In the genomic region with DNA sequence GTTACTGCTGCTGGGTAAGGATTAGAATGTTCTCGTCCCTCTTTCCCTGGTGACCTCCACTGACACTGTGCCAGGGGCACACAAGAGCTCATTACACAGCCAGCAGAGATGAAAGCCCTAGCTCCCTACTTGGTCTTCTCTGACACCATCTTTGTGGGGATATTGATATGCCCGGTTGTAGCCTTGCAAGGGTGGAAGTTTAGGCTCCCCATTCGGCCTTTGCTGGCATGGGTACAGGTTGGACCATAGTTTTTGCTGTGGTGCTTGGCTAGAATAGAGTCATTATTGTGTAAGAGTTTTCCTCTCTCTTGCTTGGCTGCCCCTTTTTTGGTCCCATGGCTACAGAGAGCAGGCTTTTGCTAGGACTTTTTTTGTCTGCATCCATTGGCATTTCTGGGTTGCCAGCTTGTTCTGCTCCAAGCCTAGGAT, we compare ENCODE assay signal across 19 cellular contexts. TPM values are rescaled to one million over a fixed set of nuclear protein-coding genes. Genes with fewer than 3 reads are reported as not detected.
DNase-seq lines count a peak whose midpoint lies in the region; ATAC-seq, FAIRE-seq and TF ChIP-seq lines count a peak whose summit lies in the region.
"Had no signal": no experiment of that assay in that cellular context is flagged by ENCODE, and none has a peak within 500 bp of the region (broad histone marks: within the 10 kb centered on the region; RNA-seq: fewer than 3 reads in every experiment).

No MANE protein-coding gene starts in this region.

- no peak overlapping the region for H3K4ac ChIP-seq in IMR-90 (ENCODE audit: low read depth, low read length)

- H3K18ac ChIP-seq in IMR-90 (ENCODE audit: low read depth, low read length): peak overlapping the region; percentile 42; the same call in 1 of the 2 replicates

- H2AFZ ChIP-seq in IMR-90 (replicated peaks; ENCODE audit: low read length, poor library complexity): no peak overlapping the region
- no peak overlapping the region for H2AFZ ChIP-seq in HepG2 (ENCODE audit: low read length)

- H3K9me1 ChIP-seq in IMR-90 (ENCODE audit: insufficient read depth, low read length): peaks cover 9% of the 10 kb centered on the region; the same call in 1 of the 2 replicates

- TF ChIP-seq POLR2A in IMR-90 (IDR thresholded peaks at IDR 0.05; ENCODE audit: low read depth, low read length) (no peak), HepG2 (IDR thresholded peaks at IDR 0.05; ENCODE audit: insufficient read depth in 1 of 2, low read depth in 2 of 2, low read length in 2 of 2) (no peak)

- no peak overlapping the region for H3K14ac ChIP-seq in IMR-90 (replicated peaks; ENCODE audit: low read depth, low read length)

- no peak overlapping the region for H3K27ac ChIP-seq in IMR-90 (ENCODE audit: insufficient read depth, low read length)
- no peak overlapping the region for H3K27ac ChIP-seq in HepG2 (ENCODE audit: extremely low read length, insufficient read depth, low read length)

- intact Hi-C loops in IMR-90 (cut with micrococcal nuclease) (no loop called here), HepG2 (cut with micrococcal nuclease; ENCODE audit: unreplicated experiment) (no loop called here)

- H3K27me3 ChIP-seq in IMR-90 (ENCODE audit: control insufficient read depth, insufficient read depth, low read length): no peaks in the 10 kb centered on the region
- H3K27me3 ChIP-seq in HepG2 (ENCODE audit: control insufficient read depth in 1 of 2, insufficient read depth in 2 of 2, low read length in 2 of 2): no peaks in the 10 kb centered on the region

- H2BK5ac ChIP-seq in IMR-90 (ENCODE audit: low read depth, low read length, poor library complexity, severe bottlenecking): no peak overlapping the region

- peaks cover 99% of the 10 kb centered on the region for H3K79me2 ChIP-seq in HepG2 (ENCODE audit: insufficient read depth, low read length)

- H3K36me3 ChIP-seq in IMR-90 (ENCODE audit: control insufficient read depth, insufficient read depth, low read length) (peaks cover under 1% of the 10 kb centered on the region), HepG2 (replicated peaks in 1 of 2; ENCODE audit: control insufficient read depth in 1 of 2, insufficient read depth in 2 of 2, low read length in 2 of 2) (peaks cover 0 to 20% of the 10 kb centered on the region in 2 experiments; a peak in 4 of 5 replicates)

- H2AK5ac ChIP-seq in IMR-90 (ENCODE audit: low read depth, low read length): no peak overlapping the region

- H4K8ac ChIP-seq in IMR-90 (ENCODE audit: low read depth in 2 of 2, low read length in 2 of 2): no peak overlapping the region

- peaks cover 31% of the 10 kb centered on the region; the same call in 1 of the 2 replicates for H4K20me1 ChIP-seq in IMR-90 (ENCODE audit: insufficient read depth, low read length)
- H4K20me1 ChIP-seq in HepG2 (ENCODE audit: insufficient read depth, low read length): peaks cover 57% of the 10 kb centered on the region

- H3K79me1 ChIP-seq in IMR-90 (ENCODE audit: low read depth in 1 of 2, low read length in 2 of 2): peaks cover 33 to 72% of the 10 kb centered on the region in 2 experiments

- no peak overlapping the region for H2BK120ac ChIP-seq in IMR-90 (ENCODE audit: low read depth, low read length)

- no peak overlapping the region for H3K4me2 ChIP-seq in IMR-90 (ENCODE audit: low read depth, low read length)
- H3K4me2 ChIP-seq in HepG2 (ENCODE audit: low read depth, low read length): no peak overlapping the region

- DNase-seq in IMR-90 (no peak), globus pallidus (ENCODE audit: low spot score) (peak; percentile 65), HepG2 (ENCODE audit: low spot score) (no peak), putamen (ENCODE audit: low spot score) (peak; percentile 45), SHP77 treated with DMSO at 0.1 percent for 48 hours (lab: John Stamatoyannopoulos, UW) (no peak)
- DNase-seq: ACHN, AML-193, Calu3, H7, KBM-7, NCI-H1436, NCI-H2029, NCI-H2171 treated with DMSO at 0.1 percent for 48 hours, NCI-H446 treated with DMSO at 0.1 percent for 48 hours, NCI-H748 treated with DMSO at 0.1 percent for 48 hours, OCI-M1, RPMI8226 had no signal

- H3K9ac ChIP-seq in IMR-90 (ENCODE audit: low read depth, low read length): no peak overlapping the region
- H3K9ac ChIP-seq in HepG2 (ENCODE audit: insufficient read depth, low read depth, low read length): no peak overlapping the region

- no CpG with 5 or more reads among the region's 3 CpGs for WGBS in IMR-90 (ENCODE audit: extremely low coverage in 2 of 2, insufficient read length in 1 of 2), 2 experiments
- 95% methylated on average over 3 of the region's 3 CpGs for WGBS in HepG2 (ENCODE audit: low lambda C conversion rate)

- H2BK15ac ChIP-seq in IMR-90 (ENCODE audit: low read depth, low read length): no peak overlapping the region

- no peak overlapping the region for H3K4me3 ChIP-seq in IMR-90 (ENCODE audit: insufficient read depth, low read depth, low read length)
- H3K4me3 ChIP-seq in HepG2 (replicated peaks in 1 of 3; ENCODE audit: insufficient read depth in 1 of 3, low read depth in 2 of 3, low read length in 3 of 3): no peak overlapping the region

- peaks cover 13% of the 10 kb centered on the region for H3K4me1 ChIP-seq in IMR-90 (ENCODE audit: control insufficient read depth, insufficient read depth, low read length)
- H3K4me1 ChIP-seq in HepG2 (ENCODE audit: insufficient read depth, low read length): peaks cover 83% of the 10 kb centered on the region

- in situ Hi-C loops in IMR-90 (cut with MboI; ENCODE audit: low sequenced_read_pairs) (no loop called here), HepG2 (cut with HindIII; ENCODE audit: extremely low pct_ligation_motif_present, low pct_unique_long_range_greater_than_20kb) (no loop called here)

- no peak for FAIRE-seq in HepG2 (lab: Jason Lieb, UNC)

- BruUV-seq in IMR-90 (replicated peaks; lab: Mats Ljungman, UMichigan) (no TSS peak), HepG2 (replicated peaks; lab: Mats Ljungman, UMichigan) (no TSS peak)

- H4K5ac ChIP-seq in IMR-90 (ENCODE audit: low read depth, low read length): peak overlapping the region; percentile 50; the same call in 1 of the 2 replicates

- no peak overlapping the region for H3K23ac ChIP-seq in IMR-90 (ENCODE audit: low read depth, low read length)

- H2BK20ac ChIP-seq in IMR-90 (ENCODE audit: low read depth, low read length): no peak overlapping the region

- dilution Hi-C loops in IMR-90 (cut with HindIII; ENCODE audit: low sequenced_read_pairs, unreplicated experiment): no loop called here

- TF ChIP-seq CTCF in IMR-90 (conservative IDR thresholded peaks at IDR 0.05; ENCODE audit: low read depth, low read length) (no peak), HepG2 (CRISPR knock-in tag; IDR thresholded peaks at IDR 0.05) (no peak)

- no peak overlapping the region for H3K56ac ChIP-seq in IMR-90 (ENCODE audit: extremely low read depth, insufficient read depth, low read length)

- POLR2A ChIA-PET in IMR-90 (lab: Charles Lee; ENCODE audit: unreplicated experiment): no interaction called here
- POLR2A ChIA-PET in HepG2 (lab: Yijun Ruan, JAX): interaction anchor here (0.8 kb wide), 1 partner anchor 13 kb away, joined by 4 read pairs; no protein-coding TSS in a partner anchor

- H3K9me3 ChIP-seq in IMR-90 (ENCODE audit: control insufficient read depth, insufficient read depth, low read length) (no peaks in the 10 kb centered on the region), HepG2 (ENCODE audit: low read length) (no peaks in the 10 kb centered on the region)

- ATAC-seq in IMR-90 (ENCODE audit: low read depth) (no peak), HepG2 (no peak), HG03442 (IDR thresholded peaks at IDR 0.05; ENCODE audit: unreplicated experiment) (no peak), HG03039 (IDR thresholded peaks at IDR 0.05; ENCODE audit: unreplicated experiment) (no peak)

- no peak overlapping the region for H2AK9ac ChIP-seq in IMR-90 (replicated peaks; ENCODE audit: low read depth, low read length, poor library complexity)

- H4K91ac ChIP-seq in IMR-90 (ENCODE audit: insufficient read depth, low read depth, low read length): no peak overlapping the region

- TF ChIP-seq RAD21 in IMR-90 (IDR thresholded peaks at IDR 0.05; ENCODE audit: low read length): no peak
- no peak for TF ChIP-seq RAD21 in HepG2 (CRISPR knock-in tag; IDR thresholded peaks at IDR 0.05)

- TF ChIP-seq EP300 in HepG2 (IDR thresholded peaks at IDR 0.05; ENCODE audit: low read depth in 2 of 2, low read length in 2 of 2) (no peak), HepG2 (CRISPR knock-in tag; IDR thresholded peaks at IDR 0.05; ENCODE audit: borderline replicate concordance) (no peak)

- CTCF ChIA-PET in IMR-90 (lab: Yijun Ruan, JAX): interaction anchor here (0.6 kb wide), 2 partner anchors 107 to 548 kb away, joined by 3 to 7 read pairs; a partner anchor contains a TSS
- CTCF ChIA-PET in HepG2 (lab: Yijun Ruan, JAX; ENCODE audit: low intra/inter-chr PET ratio, low total read pairs): no interaction called here

RNA-seq across cellular contexts. Expression of a gene that starts 12.3 kb away (rescaled TPM):
- total RNA-seq in IMR-90 (2012; rRNA removed): 26.2 and 33.3 TPM in 2 replicates
- 23.9 and 25.6 TPM in 2 replicates for polyA plus RNA-seq in IMR-90 (2012; rRNA removed)
- 24.6 and 26.8 TPM in 2 replicates for polyA plus RNA-seq in IMR-90 (2012; cell fraction: cytosol; rRNA removed)
- 9.4 and 14.7 TPM in 2 replicates for polyA plus RNA-seq in IMR-90 (2012; cell fraction: nucleus; rRNA removed; ENCODE audit: low replicate concordance)
- 76.6 and 80.1 TPM in 2 replicates for total RNA-seq in HepG2 (2016; rRNA removed; fragmentation: Illumina TruSeq; extraction: Trizol)
- total RNA-seq in HepG2 (2016; cell fraction: cytosol; rRNA removed; fragmentation: Illumina TruSeq; extraction: Trizol; ENCODE audit: low read depth): 135 and 139 TPM in 2 replicates
- total RNA-seq in HepG2 (2016; cell fraction: insoluble cytoplasmic fraction; rRNA removed; fragmentation: Illumina TruSeq; extraction: Trizol): 71.2 and 81.9 TPM in 2 replicates
- 213 and 217 TPM in 2 replicates for total RNA-seq in HepG2 (2016; cell fraction: membrane; rRNA removed; fragmentation: Illumina TruSeq; extraction: Trizol)
- total RNA-seq in HepG2 (2016; cell fraction: nucleus; rRNA removed; fragmentation: Illumina TruSeq; extraction: Trizol): 41.7 and 48.3 TPM in 2 replicates
- 41.6 and 56.0 TPM in 2 replicates for polyA plus RNA-seq in HepG2 (2011; rRNA removed)
- 53.2 and 57.4 TPM in 2 replicates for polyA plus RNA-seq in HepG2 (2011; cell fraction: cytosol; rRNA removed)
- 15.9 and 18.4 TPM in 2 replicates for polyA plus RNA-seq in HepG2 (2011; cell fraction: nucleus; rRNA removed)
- polyA plus RNA-seq in HepG2 (2012): 71.3 and 87.6 TPM in 2 replicates
- polyA plus RNA-seq in HepG2 (2016; cell fraction: cytosol; fragmentation: Illumina TruSeq; extraction: Trizol; ENCODE audit: low read depth): 296 and 305 TPM in 2 replicates
- polyA plus RNA-seq in HepG2 (2016; cell fraction: insoluble cytoplasmic fraction; fragmentation: Illumina TruSeq; extraction: Trizol; ENCODE audit: low read depth): 113 and 114 TPM in 2 replicates
- 280 and 289 TPM in 2 replicates for polyA plus RNA-seq in HepG2 (2016; cell fraction: membrane; fragmentation: Illumina TruSeq; extraction: Trizol; ENCODE audit: low read depth)
- polyA plus RNA-seq in HepG2 (2016; cell fraction: nucleus; fragmentation: Illumina TruSeq; extraction: Trizol; ENCODE audit: insufficient read depth, low read depth): 77.5 and 84.8 TPM in 2 replicates
- 3.1 and 9.3 TPM in 2 replicates for polyA minus RNA-seq in HepG2 (2011; rRNA and poly(A)+ RNA removed; ENCODE audit: low replicate concordance)
- polyA minus RNA-seq in HepG2 (2011; cell fraction: cytosol; rRNA and poly(A)+ RNA removed): 17.1 and 18.2 TPM in 2 replicates
- polyA minus RNA-seq in HepG2 (2011; cell fraction: nucleus; rRNA and poly(A)+ RNA removed): 41.3 and 46.1 TPM in 2 replicates

RNA-seq across cellular contexts. Expression of a gene that starts 59.6 kb away (rescaled TPM):
- 3.8 and 9.7 TPM in 2 replicates for total RNA-seq in IMR-90 (2012; rRNA removed)
- 1.8 and 2.3 TPM in 2 replicates for polyA plus RNA-seq in IMR-90 (2012; rRNA removed)
- 0.31 and 0.35 TPM in 2 replicates for polyA plus RNA-seq in IMR-90 (2012; cell fraction: cytosol; rRNA removed)
- 0.41 and 2.7 TPM in 2 replicates for polyA plus RNA-seq in IMR-90 (2012; cell fraction: nucleus; rRNA removed; ENCODE audit: low replicate concordance)
- 9.0 and 10.0 TPM in 2 replicates for total RNA-seq in HepG2 (2016; rRNA removed; fragmentation: Illumina TruSeq; extraction: Trizol)
- 1.1 and 1.4 TPM in 2 replicates for total RNA-seq in HepG2 (2016; cell fraction: cytosol; rRNA removed; fragmentation: Illumina TruSeq; extraction: Trizol; ENCODE audit: low read depth)
- total RNA-seq in HepG2 (2016; cell fraction: insoluble cytoplasmic fraction; rRNA removed; fragmentation: Illumina TruSeq; extraction: Trizol): 9.1 and 10.6 TPM in 2 replicates
- total RNA-seq in HepG2 (2016; cell fraction: membrane; rRNA removed; fragmentation: Illumina TruSeq; extraction: Trizol): 5.1 and 6.2 TPM in 2 replicates
- total RNA-seq in HepG2 (2016; cell fraction: nucleus; rRNA removed; fragmentation: Illumina TruSeq; extraction: Trizol): 8.2 and 9.2 TPM in 2 replicates
- polyA plus RNA-seq in HepG2 (2011; rRNA removed): 3.1 and 3.7 TPM in 2 replicates
- polyA plus RNA-seq in HepG2 (2011; cell fraction: cytosol; rRNA removed): 1.8 and 2.8 TPM in 2 replicates
- 4.2 TPM in 2 replicates for polyA plus RNA-seq in HepG2 (2011; cell fraction: nucleus; rRNA removed)
- 3.8 and 4.7 TPM in 2 replicates for polyA plus RNA-seq in HepG2 (2012)
- 0.62 and 0.77 TPM in 2 replicates for polyA plus RNA-seq in HepG2 (2016; cell fraction: cytosol; fragmentation: Illumina TruSeq; extraction: Trizol; ENCODE audit: low read depth)
- polyA plus RNA-seq in HepG2 (2016; cell fraction: insoluble cytoplasmic fraction; fragmentation: Illumina TruSeq; extraction: Trizol; ENCODE audit: low read depth): 8.6 TPM in 2 replicates
- polyA plus RNA-seq in HepG2 (2016; cell fraction: membrane; fragmentation: Illumina TruSeq; extraction: Trizol; ENCODE audit: low read depth): 2.5 TPM in 2 replicates
- polyA plus RNA-seq in HepG2 (2016; cell fraction: nucleus; fragmentation: Illumina TruSeq; extraction: Trizol; ENCODE audit: insufficient read depth, low read depth): 11.2 and 11.4 TPM in 2 replicates
- polyA minus RNA-seq in HepG2 (2011; rRNA and poly(A)+ RNA removed; ENCODE audit: low replicate concordance): 3.9 and 4.7 TPM in 2 replicates
- polyA minus RNA-seq in HepG2 (2011; cell fraction: cytosol; rRNA and poly(A)+ RNA removed): 5.4 and 5.9 TPM in 2 replicates
- 8.7 and 9.3 TPM in 2 replicates for polyA minus RNA-seq in HepG2 (2011; cell fraction: nucleus; rRNA and poly(A)+ RNA removed)

Comparison
In these comparisons a context has a peak if more than half of its experiments do, and no peak if none do; other contexts are left out.
1. DNase-seq: peak in globus pallidus (single experiment) and putamen (single experiment); none in IMR-90 (single experiment), HepG2 (single experiment) and SHP77 treated with DMSO at 0.1 percent for 48 hours (single experiment).